Comparison of ENCODE assay signal across 10 cellular contexts in the genomic region with DNA sequence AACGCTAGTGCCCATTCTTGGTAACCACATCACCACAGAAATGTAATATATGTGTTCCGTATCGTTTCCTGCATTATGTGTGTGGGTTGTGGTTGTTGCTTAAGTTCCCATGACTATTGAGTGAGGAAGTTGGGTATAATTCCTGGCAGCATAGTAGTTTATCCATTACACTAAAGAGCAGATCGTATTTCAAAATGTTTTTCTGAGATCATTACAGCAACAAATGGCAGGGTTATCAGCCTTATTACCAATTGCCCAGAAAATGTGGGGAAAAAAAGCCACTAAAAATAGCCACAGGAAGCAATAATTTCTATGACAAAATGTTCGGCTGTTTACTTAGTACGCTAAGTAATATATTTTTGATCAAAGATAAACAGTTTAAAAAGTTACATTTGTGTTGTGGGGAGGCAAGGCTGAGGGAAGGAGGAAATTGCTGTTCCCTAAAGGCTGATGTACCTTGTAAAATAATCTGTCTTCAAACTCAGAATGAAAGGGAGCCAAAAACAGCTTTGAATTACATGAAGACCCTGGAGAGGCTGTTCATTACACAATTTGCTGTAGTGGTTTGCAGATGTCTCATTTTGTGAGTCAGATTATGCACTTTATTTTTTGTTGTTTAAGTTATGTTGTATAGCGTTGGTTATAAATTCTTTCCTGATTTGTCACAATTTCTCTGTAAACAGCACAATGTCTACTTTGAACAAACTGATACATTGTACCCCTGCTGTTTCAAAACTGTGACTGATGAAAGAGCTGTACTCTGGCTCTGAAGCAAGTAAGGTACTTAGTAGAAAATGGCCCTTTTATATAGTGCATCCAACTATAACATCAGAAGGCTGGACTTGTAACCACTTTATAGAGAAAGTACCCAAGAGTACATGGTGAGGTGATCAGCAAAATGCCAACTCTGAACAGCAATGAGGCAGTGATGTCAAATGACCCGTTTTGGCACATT.
DNase-seq lines count a peak whose midpoint lies in the region; TF ChIP-seq lines count a peak whose summit lies in the region.
"Had no signal": no experiment of that assay in that cellular context is flagged by ENCODE, and none has a peak within 500 bp of the region (broad histone marks: within the 10 kb centered on the region; RNA-seq: fewer than 3 reads in every experiment).

No MANE protein-coding gene starts in this region.

- H3K36me3 ChIP-seq in MM.1S (replicated peaks; ENCODE audit: insufficient read depth, low read length), result no peaks in the 10 kb centered on the region
- H3K36me3 ChIP-seq: neutrophil had no signal

- H3K27me3 ChIP-seq in MM.1S (replicated peaks; ENCODE audit: insufficient read depth, low read length), result no peaks in the 10 kb centered on the region
- H3K27me3 ChIP-seq: neutrophil had no signal

- peaks cover 37% of the 10 kb centered on the region for H3K4me1 Mint-ChIP-seq in HFFc6 (ENCODE audit: low read depth)
- H3K4me1 Mint-ChIP-seq: central memory CD8-positive, alpha-beta T cell had no signal

- H3K4me2 ChIP-seq in MM.1S (ENCODE audit: low read depth, low read length), result no peak overlapping the region

- H3K27ac ChIP-seq in MM.1S (ENCODE audit: low read length), result no peak overlapping the region
- H3K27ac ChIP-seq: neutrophil had no signal

- H3K79me2 ChIP-seq in MM.1S (ENCODE audit: low read length), result no peaks in the 10 kb centered on the region

- peak overlapping the region; percentile 81 for H3K4me3 Mint-ChIP-seq in HFFc6
- H3K4me3 Mint-ChIP-seq: central memory CD8-positive, alpha-beta T cell had no signal

- no peak overlapping the region for H3K9ac ChIP-seq in MM.1S (ENCODE audit: low read length)

- peaks cover 7% of the 10 kb centered on the region; the same call in 1 of the 2 replicates for H3K36me3 Mint-ChIP-seq in HFFc6 (ENCODE audit: low read depth)

- H3K27ac Mint-ChIP-seq in HFFc6, result peak overlapping the region; percentile 96

- DNase-seq in A172 (ENCODE audit: low spot score), result peak; percentile 77
- DNase-seq in HFFc6, result peak; percentile 93
- DNase-seq in RPMI7951 (ENCODE audit: low read depth), result peak; percentile 80
- peak; percentile 99 for DNase-seq in fibroblast of villous mesenchyme (ENCODE audit: low read depth)
- DNase-seq in KG1 (lab: John Stamatoyannopoulos, UW), result no peak
- DNase-seq in MM.1S, result no peak
- DNase-seq in hippocampal formation (lab: John Stamatoyannopoulos, UW), result no peak
- DNase-seq in NCI-H1694 treated with DMSO at 0.1 percent for 48 hours (lab: John Stamatoyannopoulos, UW), result no peak

- no peaks in the 10 kb centered on the region for H3K9me3 Mint-ChIP-seq in HFFc6

- no peaks in the 10 kb centered on the region for H3K27me3 Mint-ChIP-seq in HFFc6 (ENCODE audit: insufficient read depth)
- H3K27me3 Mint-ChIP-seq: central memory CD8-positive, alpha-beta T cell had no signal

- H4K20me1 ChIP-seq in MM.1S (ENCODE audit: insufficient read depth, low read length), result no peaks in the 10 kb centered on the region

- H3K4me3 ChIP-seq in fibroblast of villous mesenchyme (ENCODE audit: low read depth, low read length) (peak overlapping the region; percentile 5), MM.1S (ENCODE audit: low read length) (no peak overlapping the region)

- no peak overlapping the region for H2AFZ ChIP-seq in MM.1S (ENCODE audit: low read length)

- H3K9me2 ChIP-seq in MM.1S (replicated peaks; ENCODE audit: insufficient read depth, low read length), result no peaks in the 10 kb centered on the region

- no peaks in the 10 kb centered on the region for H3F3A ChIP-seq in MM.1S (ENCODE audit: insufficient read depth, low read length)

- no peaks in the 10 kb centered on the region for H3K9me3 ChIP-seq in MM.1S (replicated peaks; ENCODE audit: insufficient read depth, low read length)
- H3K9me3 ChIP-seq: neutrophil had no signal

- H3K4me1 ChIP-seq in MM.1S (ENCODE audit: low read length), result no peaks in the 10 kb centered on the region

- TF ChIP-seq CTCF in HFFc6 (IDR thresholded peaks at IDR 0.05) (no peak), fibroblast of villous mesenchyme (IDR thresholded peaks at IDR 0.05; ENCODE audit: insufficient read depth, low read depth, low read length) (no peak), MM.1S (IDR thresholded peaks at IDR 0.05; ENCODE audit: low read length) (no peak)

Comparison
In these comparisons a context has a peak if more than half of its experiments do, and no peak if none do; other contexts are left out.
1. DNase-seq: peak in A172 (single experiment), HFFc6 (single experiment), RPMI7951 (single experiment) and fibroblast of villous mesenchyme (single experiment); none in KG1 (single experiment), MM.1S (single experiment), hippocampal formation (0 of 2) and NCI-H1694 treated with DMSO at 0.1 percent for 48 hours (single experiment).